1 cellular context compared by ENCODE assay signal in genomic region chr10:127033569-127034175, GRCh38.
A peak's percentile ranks its signal among the peaks of the same experiment; 100 is the strongest.
TF ChIP-seq lines count a peak whose summit lies in the region.

No MANE protein-coding gene starts in this region.

TF ChIP-seq in HepG2, 621 proteins besides CTCF, POLR2A, EP300 and RAD21 (continued from another document and continues in another):
- TF ChIP-seq FUBP1 (CRISPR knock-in tag; IDR thresholded peaks at IDR 0.05; ENCODE audit: borderline replicate concordance), result no peak
- peak; percentile 87; the same call in 1 of the 2 replicates for TF ChIP-seq ZBED4 (CRISPR knock-in tag; IDR thresholded peaks at IDR 0.05; ENCODE audit: borderline replicate concordance)
- no peak for TF ChIP-seq JUNB (CRISPR knock-in tag; IDR thresholded peaks at IDR 0.05; ENCODE audit: borderline replicate concordance)
- no peak for TF ChIP-seq RORA (CRISPR knock-in tag; IDR thresholded peaks at IDR 0.05)
- TF ChIP-seq, protein P1, sequence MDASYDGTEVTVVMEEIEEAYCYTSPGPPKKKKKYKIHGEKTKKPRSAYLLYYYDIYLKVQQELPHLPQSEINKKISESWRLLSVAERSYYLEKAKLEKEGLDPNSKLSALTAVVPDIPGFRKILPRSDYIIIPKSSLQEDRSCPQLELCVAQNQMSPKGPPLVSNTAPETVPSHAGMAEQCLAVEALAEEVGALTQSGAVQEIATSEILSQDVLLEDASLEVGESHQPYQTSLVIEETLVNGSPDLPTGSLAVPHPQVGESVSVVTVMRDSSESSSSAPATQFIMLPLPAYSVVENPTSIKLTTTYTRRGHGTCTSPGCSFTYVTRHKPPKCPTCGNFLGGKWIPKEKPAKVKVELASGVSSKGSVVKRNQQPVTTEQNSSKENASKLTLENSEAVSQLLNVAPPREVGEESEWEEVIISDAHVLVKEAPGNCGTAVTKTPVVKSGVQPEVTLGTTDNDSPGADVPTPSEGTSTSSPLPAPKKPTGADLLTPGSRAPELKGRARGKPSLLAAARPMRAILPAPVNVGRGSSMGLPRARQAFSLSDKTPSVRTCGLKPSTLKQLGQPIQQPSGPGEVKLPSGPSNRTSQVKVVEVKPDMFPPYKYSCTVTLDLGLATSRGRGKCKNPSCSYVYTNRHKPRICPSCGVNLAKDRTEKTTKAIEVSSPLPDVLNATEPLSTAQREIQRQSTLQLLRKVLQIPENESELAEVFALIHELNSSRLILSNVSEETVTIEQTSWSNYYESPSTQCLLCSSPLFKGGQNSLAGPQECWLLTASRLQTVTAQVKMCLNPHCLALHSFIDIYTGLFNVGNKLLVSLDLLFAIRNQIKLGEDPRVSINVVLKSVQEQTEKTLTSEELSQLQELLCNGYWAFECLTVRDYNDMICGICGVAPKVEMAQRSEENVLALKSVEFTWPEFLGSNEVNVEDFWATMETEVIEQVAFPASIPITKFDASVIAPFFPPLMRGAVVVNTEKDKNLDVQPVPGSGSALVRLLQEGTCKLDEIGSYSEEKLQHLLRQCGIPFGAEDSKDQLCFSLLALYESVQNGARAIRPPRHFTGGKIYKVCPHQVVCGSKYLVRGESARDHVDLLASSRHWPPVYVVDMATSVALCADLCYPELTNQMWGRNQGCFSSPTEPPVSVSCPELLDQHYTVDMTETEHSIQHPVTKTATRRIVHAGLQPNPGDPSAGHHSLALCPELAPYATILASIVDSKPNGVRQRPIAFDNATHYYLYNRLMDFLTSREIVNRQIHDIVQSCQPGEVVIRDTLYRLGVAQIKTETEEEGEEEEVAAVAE (CRISPR knock-in tag; IDR thresholded peaks at IDR 0.05; ENCODE audit: borderline replicate concordance), result 0 out of 2 replicates have a peak, but pooled peaks have one; percentile 49
- no peak for TF ChIP-seq ZNF562 (CRISPR knock-in tag; IDR thresholded peaks at IDR 0.05; ENCODE audit: borderline replicate concordance)
- no peak for TF ChIP-seq ZFP90 (CRISPR knock-in tag; IDR thresholded peaks at IDR 0.05; ENCODE audit: borderline replicate concordance)
- no peak for TF ChIP-seq RBM39 (IDR thresholded peaks at IDR 0.05; ENCODE audit: low read depth, low read length, poor library complexity, severe bottlenecking)
- no peak for TF ChIP-seq SP140L (CRISPR knock-in tag; IDR thresholded peaks at IDR 0.05; ENCODE audit: borderline replicate concordance)
- no peak for TF ChIP-seq ZFP37 (CRISPR knock-in tag; IDR thresholded peaks at IDR 0.05; ENCODE audit: borderline replicate concordance)
- TF ChIP-seq ZNF337 (CRISPR knock-in tag; IDR thresholded peaks at IDR 0.05; ENCODE audit: borderline replicate concordance, low read depth), result no peak
- no peak for TF ChIP-seq ZBTB2 (CRISPR knock-in tag; IDR thresholded peaks at IDR 0.05; ENCODE audit: low read depth)
- no peak for TF ChIP-seq CC2D1A (CRISPR knock-in tag; IDR thresholded peaks at IDR 0.05)
- TF ChIP-seq HOXA5 (CRISPR knock-in tag; IDR thresholded peaks at IDR 0.05), result no peak
- no peak for TF ChIP-seq MXD4 (CRISPR knock-in tag; IDR thresholded peaks at IDR 0.05)
- 0 out of 2 replicates have a peak, but pooled peaks have one; percentile 43 for TF ChIP-seq ZMYM4 (CRISPR knock-in tag; IDR thresholded peaks at IDR 0.05)
- TF ChIP-seq, protein P2, sequence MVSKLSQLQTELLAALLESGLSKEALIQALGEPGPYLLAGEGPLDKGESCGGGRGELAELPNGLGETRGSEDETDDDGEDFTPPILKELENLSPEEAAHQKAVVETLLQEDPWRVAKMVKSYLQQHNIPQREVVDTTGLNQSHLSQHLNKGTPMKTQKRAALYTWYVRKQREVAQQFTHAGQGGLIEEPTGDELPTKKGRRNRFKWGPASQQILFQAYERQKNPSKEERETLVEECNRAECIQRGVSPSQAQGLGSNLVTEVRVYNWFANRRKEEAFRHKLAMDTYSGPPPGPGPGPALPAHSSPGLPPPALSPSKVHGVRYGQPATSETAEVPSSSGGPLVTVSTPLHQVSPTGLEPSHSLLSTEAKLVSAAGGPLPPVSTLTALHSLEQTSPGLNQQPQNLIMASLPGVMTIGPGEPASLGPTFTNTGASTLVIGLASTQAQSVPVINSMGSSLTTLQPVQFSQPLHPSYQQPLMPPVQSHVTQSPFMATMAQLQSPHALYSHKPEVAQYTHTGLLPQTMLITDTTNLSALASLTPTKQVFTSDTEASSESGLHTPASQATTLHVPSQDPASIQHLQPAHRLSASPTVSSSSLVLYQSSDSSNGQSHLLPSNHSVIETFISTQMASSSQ (IDR thresholded peaks at IDR 0.05; ENCODE audit: low read depth), result no peak
- TF ChIP-seq, protein P2 (CRISPR knock-in tag; IDR thresholded peaks at IDR 0.05; ENCODE audit: borderline replicate concordance), result no peak; the same call in 1 of the 2 replicates
- peak; percentile 83 for TF ChIP-seq ARID5B (CRISPR knock-in tag; IDR thresholded peaks at IDR 0.05)
- TF ChIP-seq ZNF224 (CRISPR knock-in tag; IDR thresholded peaks at IDR 0.05), result no peak
- no peak for TF ChIP-seq HOXA7 (CRISPR knock-in tag; IDR thresholded peaks at IDR 0.05)
- no peak for TF ChIP-seq ZNF776 (CRISPR knock-in tag; IDR thresholded peaks at IDR 0.05)
- TF ChIP-seq MYC (CRISPR knock-in tag; IDR thresholded peaks at IDR 0.05; ENCODE audit: borderline replicate concordance), result peak; percentile 36; the same call in 1 of the 2 replicates
- TF ChIP-seq XBP1 (CRISPR knock-in tag; IDR thresholded peaks at IDR 0.05), result no peak
- TF ChIP-seq SOX13 (IDR thresholded peaks at IDR 0.05), result peak; percentile 98
- peak in 1 of 2 experiments; percentile 99; a peak in 2 of 4 replicates for TF ChIP-seq SOX13 (CRISPR knock-in tag; conservative IDR thresholded peaks at IDR 0.05 in 1 of 2, IDR thresholded peaks at IDR 0.05 in 1 of 2)
- TF ChIP-seq TARDBP (CRISPR knock-in tag; IDR thresholded peaks at IDR 0.05), result peak; percentile 38; the same call in 1 of the 2 replicates
- TF ChIP-seq FLYWCH1 (CRISPR knock-in tag; IDR thresholded peaks at IDR 0.05), result no peak
- TF ChIP-seq SMC3 (IDR thresholded peaks at IDR 0.05; ENCODE audit: low read length), result no peak
- TF ChIP-seq SKI (IDR thresholded peaks at IDR 0.05; ENCODE audit: partially characterized antibody), result no peak
- TF ChIP-seq ZNF558 (CRISPR knock-in tag; IDR thresholded peaks at IDR 0.05; ENCODE audit: borderline replicate concordance), result no peak
- peak; percentile 100 for TF ChIP-seq SOX5 (CRISPR knock-in tag; IDR thresholded peaks at IDR 0.05; ENCODE audit: borderline replicate concordance)
- TF ChIP-seq ZNF205 (CRISPR knock-in tag; IDR thresholded peaks at IDR 0.05), result peak; percentile 56; the same call in 1 of the 2 replicates
- peak; percentile 42; the same call in 1 of the 2 replicates for TF ChIP-seq RXRA (CRISPR knock-in tag; IDR thresholded peaks at IDR 0.05)
- TF ChIP-seq, protein P3, sequence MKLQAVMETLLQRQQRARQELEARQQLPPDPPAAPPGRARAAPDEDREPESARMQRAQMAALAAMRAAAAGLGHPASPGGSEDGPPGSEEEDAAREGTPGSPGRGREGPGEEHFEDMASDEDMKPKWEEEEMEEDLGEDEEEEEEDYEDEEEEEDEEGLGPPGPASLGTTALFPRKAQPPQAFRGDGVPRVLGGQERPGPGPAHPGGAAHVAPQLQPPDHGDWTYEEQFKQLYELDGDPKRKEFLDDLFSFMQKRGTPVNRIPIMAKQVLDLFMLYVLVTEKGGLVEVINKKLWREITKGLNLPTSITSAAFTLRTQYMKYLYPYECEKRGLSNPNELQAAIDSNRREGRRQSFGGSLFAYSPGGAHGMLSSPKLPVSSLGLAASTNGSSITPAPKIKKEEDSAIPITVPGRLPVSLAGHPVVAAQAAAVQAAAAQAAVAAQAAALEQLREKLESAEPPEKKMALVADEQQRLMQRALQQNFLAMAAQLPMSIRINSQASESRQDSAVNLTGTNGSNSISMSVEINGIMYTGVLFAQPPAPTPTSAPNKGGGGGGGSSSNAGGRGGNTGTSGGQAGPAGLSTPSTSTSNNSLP (IDR thresholded peaks at IDR 0.05; ENCODE audit: low read depth, low read length), result no peak
- TF ChIP-seq PAX8 (CRISPR knock-in tag; IDR thresholded peaks at IDR 0.05; ENCODE audit: borderline replicate concordance), result 0 out of 2 replicates have a peak, but pooled peaks have one; percentile 38
- TF ChIP-seq TAF15 (IDR thresholded peaks at IDR 0.05; ENCODE audit: low read depth, low read length, poor library complexity, severe bottlenecking), result no peak
